Comparison of ENCODE assay signal across 31 cellular contexts in the genomic region with DNA sequence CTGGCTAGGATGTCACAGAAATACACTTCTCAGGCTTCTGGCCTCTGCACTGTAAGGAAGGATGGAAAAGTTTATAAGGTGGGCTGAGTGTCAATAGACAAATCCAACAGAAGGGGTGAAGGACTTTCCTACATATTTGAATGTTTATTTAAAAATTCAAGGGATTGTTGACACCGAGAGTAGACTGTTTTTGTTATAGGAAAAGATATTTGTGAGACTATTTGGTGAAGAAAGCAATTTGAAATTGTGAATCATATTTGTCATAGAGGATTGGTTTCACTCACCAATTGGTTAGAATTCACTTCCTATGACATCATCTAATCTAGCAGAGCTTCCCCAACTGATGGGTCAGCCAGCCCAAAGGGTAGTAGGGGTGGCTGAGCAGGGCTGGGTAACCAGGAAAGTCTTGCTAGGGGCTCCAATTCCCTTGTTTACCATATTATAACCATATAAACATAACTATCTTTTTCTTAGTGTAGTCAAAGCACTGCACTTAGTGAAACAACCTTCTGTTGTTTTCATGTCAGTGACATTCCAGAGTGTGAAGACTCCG. TPM values are rescaled to one million over a fixed set of nuclear protein-coding genes. Genes with fewer than 3 reads are reported as not detected.
"Had no signal": no experiment of that assay in that cellular context is flagged by ENCODE, and none has a peak within 500 bp of the region (broad histone marks: within the 10 kb centered on the region; RNA-seq: fewer than 3 reads in every experiment).

No MANE protein-coding gene starts in this region.

- DNase-seq: activated CD4-positive, alpha-beta T cell treated with anti-CD3 and anti-CD28 coated beads, Interleukin-2, amount 50 U/mL, for 4 hours; activated CD4-positive, CD25-positive, alpha-beta regulatory T cell; activated CD8-positive, alpha-beta memory T cell treated with anti-CD3 and anti-CD28 coated beads, Interleukin-2, amount 10 ng/mL, durations not matched to agents 7 days and 5 days; activated effector memory CD4-positive, alpha-beta T cell treated with anti-CD3 and anti-CD28 coated beads, Interleukin-2, amount 50 U/mL, for 16 hours; activated naive CD4-positive, alpha-beta T cell treated with Interleukin-2 at 50 U/mL for 16 hours; activated naive CD8-positive, alpha-beta T cell treated with anti-CD3 and anti-CD28 coated beads, Interleukin-2, amount 50 U/mL, for 24 hours; activated T-cell treated with anti-CD3 and anti-CD28 coated beads, Interleukin-2, amount 50 U/mL, for 4 hours; amniotic stem cell; MG63; MV-4-11; NCI-H1092 treated with DMSO at 0.1 percent for 48 hours; NCI-H1417 treated with DMSO at 0.1 percent for 48 hours; NCI-H1694; NCI-H2029; NCI-H2107; NCI-H2171 treated with DMSO at 0.1 percent for 48 hours; NCI-H226; NCI-H510A; NCI-H774; NK-92 treated with Interleukin-12 subunit alpha and Interleukin-12 subunit beta, amount 100 ng/mL, for 24 hours; OCI-M1; RPMI8226 had no signal

- H3K27me3 Mint-ChIP-seq: activated CD8-positive, alpha-beta memory T cell treated with anti-CD3 and anti-CD28 coated beads, Interleukin-2, amount 10 ng/mL, durations not matched to agents 7 days and 5 days had no signal

- H3K4me1 Mint-ChIP-seq: activated CD8-positive, alpha-beta memory T cell treated with anti-CD3 and anti-CD28 coated beads, Interleukin-2, amount 10 ng/mL, durations not matched to agents 7 days and 5 days; activated naive CD8-positive, alpha-beta T cell treated with anti-CD3 and anti-CD28 coated beads, Interleukin-2, amount 50 U/mL, for 24 hours had no signal

- H3K36me3 ChIP-seq: cardiac muscle cell, MG63, SJSA1 had no signal

- H3K4me3 Mint-ChIP-seq: activated CD8-positive, alpha-beta memory T cell treated with anti-CD3 and anti-CD28 coated beads, Interleukin-2, amount 10 ng/mL, durations not matched to agents 7 days and 5 days; activated naive CD8-positive, alpha-beta T cell treated with anti-CD3 and anti-CD28 coated beads, Interleukin-2, amount 50 U/mL, for 24 hours; activated T-cell treated with anti-CD3 and anti-CD28 coated beads, Interleukin-2, amount 50 U/mL, for 4 hours; brain; T-helper 1 cell treated with Interleukin-12 subunit alpha and Interleukin-12 subunit beta and Interleukin-4 antibody, amounts not matched to agents 30 μg/mL and 1 μg/mL, for 36 hours had no signal

- FAIRE-seq: astrocyte had no signal

- ATAC-seq: activated CD8-positive, alpha-beta memory T cell treated with anti-CD3 and anti-CD28 coated beads, Interleukin-2, amount 10 ng/mL, durations not matched to agents 7 days and 5 days; activated naive CD4-positive, alpha-beta T cell treated with anti-CD3 and anti-CD28 coated beads, Interleukin-2, amount 50 U/mL, for 72 hours; activated naive CD8-positive, alpha-beta T cell treated with anti-CD3 and anti-CD28 coated beads, Interleukin-2, amount 50 U/mL, for 24 hours; activated T-cell treated with anti-CD3 and anti-CD28 coated beads, Interleukin-2, amount 50 U/mL, for 4 hours; Panc1; Right ventricle myocardium inferior; SK-N-SH treated with all-trans-retinoic acid at 6 μM for 48 hours had no signal

- H3K27ac ChIP-seq: cardiac muscle cell, SJSA1 had no signal

- H3K9me3 Mint-ChIP-seq: activated naive CD4-positive, alpha-beta T cell treated with anti-CD3 and anti-CD28 coated beads, Interleukin-2, amount 50 U/mL, for 72 hours had no signal

- H3K4me3 ChIP-seq: cardiac muscle cell, MG63, SJSA1 had no signal

- H3K27ac Mint-ChIP-seq: activated CD8-positive, alpha-beta memory T cell treated with anti-CD3 and anti-CD28 coated beads, Interleukin-2, amount 10 ng/mL, durations not matched to agents 7 days and 5 days; activated naive CD4-positive, alpha-beta T cell treated with anti-CD3 and anti-CD28 coated beads, Interleukin-2, amount 50 U/mL, for 72 hours; activated naive CD8-positive, alpha-beta T cell treated with anti-CD3 and anti-CD28 coated beads, Interleukin-2, amount 50 U/mL, for 24 hours; brain; T-helper 1 cell treated with Interleukin-12 subunit alpha and Interleukin-12 subunit beta and Interleukin-4 antibody, amounts not matched to agents 30 μg/mL and 1 μg/mL, for 36 hours had no signal

- H3K4me1 ChIP-seq: SJSA1 had no signal

- H3K27me3 ChIP-seq: cardiac muscle cell had no signal

- H3K9me3 ChIP-seq: SJSA1 had no signal

- H3K36me3 Mint-ChIP-seq: activated CD8-positive, alpha-beta memory T cell treated with anti-CD3 and anti-CD28 coated beads, Interleukin-2, amount 10 ng/mL, durations not matched to agents 7 days and 5 days had no signal

RNA-seq across cellular contexts. Expression of a gene that starts 14.9 kb away (rescaled TPM):
- total RNA-seq: activated CD8-positive, alpha-beta memory T cell treated with anti-CD3 and anti-CD28 coated beads, Interleukin-2, amount 10 ng/mL, durations not matched to agents 7 days and 5 days; activated T-cell treated with anti-CD3 and anti-CD28 coated beads, Interleukin-2, amount 50 U/mL, for 4 hours had no signal
